In the genomic region with DNA sequence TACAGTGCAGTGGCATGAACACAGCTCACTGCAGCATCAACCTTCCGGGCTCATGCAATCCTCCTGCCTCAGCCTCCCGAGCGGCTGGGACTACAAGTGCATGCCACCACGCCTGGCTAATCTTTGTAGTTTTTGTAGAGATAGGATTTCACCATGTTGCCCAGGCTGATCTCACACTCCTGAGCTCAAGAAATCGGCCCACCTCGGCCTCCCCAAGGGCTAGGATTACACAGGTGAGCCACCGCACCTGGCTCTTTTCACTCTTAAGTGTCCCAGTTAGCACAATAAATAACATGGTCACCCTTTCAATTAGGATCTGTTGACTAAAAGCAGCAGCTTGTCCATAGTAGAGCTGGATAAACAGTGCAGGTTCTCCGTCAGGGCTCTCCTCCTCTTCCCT, we compare ENCODE assay signal across 10 cellular contexts. TPM values are rescaled to one million over a fixed set of nuclear protein-coding genes. Genes with fewer than 3 reads are reported as not detected.
DNase-seq lines count a peak whose midpoint lies in the region; ATAC-seq and TF ChIP-seq lines count a peak whose summit lies in the region.
"Had no signal": no experiment of that assay in that cellular context is flagged by ENCODE, and none has a peak within 500 bp of the region (broad histone marks: within the 10 kb centered on the region; RNA-seq: fewer than 3 reads in every experiment).

No MANE protein-coding gene starts in this region.

- TF ChIP-seq EP300 in stomach (IDR thresholded peaks at IDR 0.05), result no peak

- peak overlapping the region; percentile 13 for H3K27ac ChIP-seq in RWPE1
- H3K27ac ChIP-seq in stomach, result no peak overlapping the region

- no peaks in the 10 kb centered on the region for H3K27me3 ChIP-seq in stomach

- H3K4me3 ChIP-seq in fibroblast of the aortic adventitia (ENCODE audit: low read depth, low read length) (peak overlapping the region; percentile 97), stomach (peak overlapping the region; percentile 92 to 97 (median 94))

- H3K9me3 Mint-ChIP-seq in activated naive CD4-positive, alpha-beta T cell treated with anti-CD3 and anti-CD28 coated beads for 36 hours, result no peaks in the 10 kb centered on the region
- H3K9me3 Mint-ChIP-seq: dendritic cell treated with granulocyte-macrophage colony-stimulating factor and Interleukin-4, amounts not matched to agents 40 ng/mL and 50 ng/mL, for 4 days had no signal

- DNase-seq in activated naive CD4-positive, alpha-beta T cell treated with anti-CD3 and anti-CD28 coated beads for 36 hours, result no peak
- no peak for DNase-seq in activated naive CD4-positive, alpha-beta T cell treated with Interleukin-2 at 50 U/mL for 16 hours
- DNase-seq in RWPE1 (ENCODE audit: low spot score) (no peak), fibroblast of the aortic adventitia (ENCODE audit: low read depth) (no peak), stomach (no peak), NCI-H446 (lab: John Stamatoyannopoulos, UW) (no peak), SKM-1 treated with dmso at 0.1 percent for 144 hours (lab: John Stamatoyannopoulos, UW; ENCODE audit: unreplicated experiment) (no peak)
- DNase-seq: right cardiac atrium had no signal

- H3K4me1 ChIP-seq in stomach, result peaks cover 13 to 40% (median 27%) of the 10 kb centered on the region in 4 donors

- no peak for ATAC-seq in GM19023 (IDR thresholded peaks at IDR 0.05; ENCODE audit: unreplicated experiment)

- no peak for TF ChIP-seq CTCF in RWPE1 (conservative IDR thresholded peaks at IDR 0.05; ENCODE audit: low read depth)
- TF ChIP-seq CTCF in fibroblast of the aortic adventitia (IDR thresholded peaks at IDR 0.05; ENCODE audit: insufficient read depth, low read length), result no peak
- no peak for TF ChIP-seq CTCF in stomach (IDR thresholded peaks at IDR 0.05)

- peaks cover 0 to 21% (median 3%) of the 10 kb centered on the region in 4 donors for H3K36me3 ChIP-seq in stomach

- H3K27ac Mint-ChIP-seq in activated naive CD4-positive, alpha-beta T cell treated with anti-CD3 and anti-CD28 coated beads for 36 hours, result no peak overlapping the region

- POLR2A ChIA-PET in RWPE1 (lab: Yijun Ruan, JAX; ENCODE audit: low non-redundant PET), result no interaction called here

- TF ChIP-seq POLR2A in stomach (IDR thresholded peaks at IDR 0.05), result no peak

- H3K9me3 ChIP-seq in stomach, result no peaks in the 10 kb centered on the region

- H3K4me3 Mint-ChIP-seq in activated naive CD4-positive, alpha-beta T cell treated with anti-CD3 and anti-CD28 coated beads for 36 hours, result peak overlapping the region; percentile 97

- H3K4me1 Mint-ChIP-seq in activated naive CD4-positive, alpha-beta T cell treated with anti-CD3 and anti-CD28 coated beads for 36 hours (ENCODE audit: low read depth), result peaks cover 55% of the 10 kb centered on the region

- CTCF ChIA-PET in activated naive CD4-positive, alpha-beta T cell treated with anti-CD3 and anti-CD28 coated beads for 36 hours (lab: Charles Lee), result no interaction called here
- CTCF ChIA-PET in RWPE1 (lab: Yijun Ruan, JAX), result no interaction called here

- WGBS in stomach, 5 donors, result 76 to 89% (median 83%) methylated on average over 8 of the region's 8 CpGs

- H3K36me3 Mint-ChIP-seq in activated naive CD4-positive, alpha-beta T cell treated with anti-CD3 and anti-CD28 coated beads for 36 hours (ENCODE audit: low read depth), result peaks cover 6% of the 10 kb centered on the region

- H3K27me3 Mint-ChIP-seq in activated naive CD4-positive, alpha-beta T cell treated with anti-CD3 and anti-CD28 coated beads for 36 hours (ENCODE audit: low read depth), result no peaks in the 10 kb centered on the region
- H3K27me3 Mint-ChIP-seq: dendritic cell treated with granulocyte-macrophage colony-stimulating factor and Interleukin-4, amounts not matched to agents 40 ng/mL and 50 ng/mL, for 4 days had no signal

- intact Hi-C loops in activated naive CD4-positive, alpha-beta T cell treated with anti-CD3 and anti-CD28 coated beads for 36 hours (cut with micrococcal nuclease), result no loop called here
- intact Hi-C loops in stomach (cut with DNase I; ENCODE audit: low total_unique reads), result no loop called here

RNA-seq across cellular contexts. Expression of a gene that starts 1.4 kb away (rescaled TPM):
- total RNA-seq in activated naive CD4-positive, alpha-beta T cell treated with anti-CD3 and anti-CD28 coated beads for 36 hours, result 10 to 100 TPM; 92.7 to 99.7 TPM
- 36.8 and 66.6 TPM in 2 replicates for total RNA-seq in fibroblast of the aortic adventitia (ENCODE audit: low replicate concordance)
- total RNA-seq in stomach, result 100 to 1,000 TPM in 2 of 5 donors, 10 to 100 TPM in 3; 30.3 to 438 (median 59.7) TPM
- 10 to 100 TPM; 24.7 to 25.3 (median 25.2) TPM for polyA plus RNA-seq in stomach
